11 cellular contexts compared by ENCODE assay signal in genomic region chr2:211138551-211138950, GRCh38.
"Had no signal": no experiment of that assay in that cellular context is flagged by ENCODE, and none has a peak within 500 bp of the region (broad histone marks: within the 10 kb centered on the region; RNA-seq: fewer than 3 reads in every experiment).

No MANE protein-coding gene starts in this region.

- H3K4me1 Mint-ChIP-seq: GM23338, H9 had no signal

- FAIRE-seq: H1, H54 had no signal

- H3K4me3 Mint-ChIP-seq: GM23338, H9, HFFc6 had no signal

- H2AFZ ChIP-seq: GM23248, GM23338 had no signal

- H3K36me3 ChIP-seq: HAP-1 had no signal

- ATAC-seq: GM23338, HCT116 had no signal

- H3K4me3 ChIP-seq: GM23248, GM23338, HAP-1 had no signal

- H3K27ac Mint-ChIP-seq: GM23338, H9, HFFc6 had no signal

- H3K9me3 ChIP-seq: HAP-1 had no signal

- H3K9ac ChIP-seq: GM23248 had no signal

- H3K4me2 ChIP-seq: GM23338 had no signal

- H3K4me1 ChIP-seq: HAP-1 had no signal

- H3K27ac ChIP-seq: GM23248 had no signal

- DNase-seq: GM23248, GOT3, H7, H9, HCEC 1CT, HFFc6 had no signal
